Comparison of ENCODE assay signal across 8 cellular contexts in the genomic region with DNA sequence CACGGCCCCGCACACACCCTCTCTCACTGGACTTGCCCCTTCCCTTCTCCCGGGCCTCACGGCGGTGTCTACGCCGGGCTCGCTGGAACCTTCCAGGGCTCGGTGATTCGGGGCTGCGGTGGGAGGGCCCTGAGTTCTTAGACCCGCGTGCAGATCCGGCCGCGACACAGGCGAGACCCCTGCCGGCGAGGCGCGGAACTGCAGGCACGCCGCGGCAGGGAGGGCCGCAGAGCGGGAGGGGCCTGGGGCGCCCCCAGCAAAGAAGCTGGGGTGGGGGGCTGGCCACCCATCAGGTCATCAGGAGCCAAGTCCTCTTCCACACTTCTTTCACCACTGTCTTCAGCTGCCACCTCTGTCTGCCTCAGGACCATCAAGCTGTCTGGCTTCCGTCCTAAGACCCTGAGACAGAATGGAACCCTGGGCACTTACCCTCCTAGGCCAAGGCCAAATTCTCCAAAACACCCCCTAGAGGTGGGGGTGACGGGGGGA.
DNase-seq lines count a peak whose midpoint lies in the region; ATAC-seq, FAIRE-seq and TF ChIP-seq lines count a peak whose summit lies in the region.

No MANE protein-coding gene starts in this region.

- DNase-seq in HCEC 1CT (peak; percentile 34), NCI-H1694 treated with DMSO at 0.1 percent for 48 hours (lab: John Stamatoyannopoulos, UW) (peak; percentile 32), bronchial epithelial cell (ENCODE audit: low read depth) (no peak), kidney (peak; percentile 85)
- DNase-seq in activated CD4-positive, CD25-positive, alpha-beta regulatory T cell treated with anti-CD3 and anti-CD28 coated beads, Interleukin-2, amount 50 U/mL, for 16 hours (ENCODE audit: low read depth, low spot score), result peak; percentile 19
- peak; percentile 75 to 77 for DNase-seq in stimulated activated CD4-positive, alpha-beta T cell treated with anti-CD3 and anti-CD28 coated beads, Interleukin-2, amount 100 ng/mL, for 24 hours

- H3K9ac ChIP-seq in kidney (ENCODE audit: low read length in 2 of 2), result no peak overlapping the region

- no peaks in the 10 kb centered on the region for H3K9me3 ChIP-seq in DOHH2 (ENCODE audit: control insufficient read depth, insufficient read depth, low read length)
- no peaks in the 10 kb centered on the region for H3K9me3 ChIP-seq in kidney (ENCODE audit: control insufficient read depth in 1 of 2, low read length in 2 of 2)

- no peaks in the 10 kb centered on the region for H3K27me3 ChIP-seq in DOHH2 (ENCODE audit: control insufficient read depth, low read length)
- H3K27me3 ChIP-seq in bronchial epithelial cell (ENCODE audit: control insufficient read depth, insufficient read depth, low read length), result no peaks in the 10 kb centered on the region

- H3K4me2 ChIP-seq in DOHH2 (ENCODE audit: low read length), result peak overlapping the region; percentile 58

- H4K20me1 ChIP-seq in DOHH2 (ENCODE audit: control insufficient read depth, insufficient read depth, low read depth, low read length), result 0 out of 2 replicates have a peak, but pooled peaks cover 9% of the 10 kb centered on the region

- intact Hi-C loops in kidney (cut with DNase I), result loop anchor here (10.0 kb wide), 1 partner anchor 422 kb away; a partner anchor contains a TSS

- H3K9me2 ChIP-seq in DOHH2 (replicated peaks; ENCODE audit: control insufficient read depth, low read length), result no peaks in the 10 kb centered on the region

- H3K79me2 ChIP-seq in DOHH2 (ENCODE audit: control insufficient read depth, low read length), result no peaks in the 10 kb centered on the region

- no peak for ATAC-seq in HG03521 (IDR thresholded peaks at IDR 0.05; ENCODE audit: unreplicated experiment)

- no peaks in the 10 kb centered on the region for H3K36me3 ChIP-seq in DOHH2 (ENCODE audit: control insufficient read depth, low read length)
- no peaks in the 10 kb centered on the region for H3K36me3 ChIP-seq in bronchial epithelial cell (ENCODE audit: control insufficient read depth, insufficient read depth, low read length)
- no peaks in the 10 kb centered on the region for H3K36me3 ChIP-seq in kidney (ENCODE audit: control insufficient read depth in 1 of 2, insufficient read depth in 2 of 2, low read length in 2 of 2)

- H3K4me1 ChIP-seq in DOHH2 (ENCODE audit: control insufficient read depth, low read length) (peaks cover 17% of the 10 kb centered on the region), kidney (ENCODE audit: control insufficient read depth in 1 of 2, insufficient read depth in 1 of 2, low read depth in 1 of 2, low read length in 2 of 2) (peaks cover 4 to 16% of the 10 kb centered on the region in 2 donors)

- FAIRE-seq in bronchial epithelial cell (lab: Jason Lieb, UNC) (no peak), kidney (lab: Jason Lieb, UNC) (no peak)

- H3K27ac ChIP-seq in DOHH2 (ENCODE audit: low read depth, low read length) (no peak overlapping the region), kidney (ENCODE audit: low read depth in 2 of 2, low read length in 2 of 2) (no peak overlapping the region)

- H3K4me3 ChIP-seq in DOHH2 (ENCODE audit: low read length) (peak overlapping the region; percentile 37), bronchial epithelial cell (ENCODE audit: low read depth, low read length) (no peak overlapping the region), kidney (ENCODE audit: low read length in 2 of 2) (no peak overlapping the region)

- H3F3A ChIP-seq in DOHH2 (ENCODE audit: control insufficient read depth, insufficient read depth), result peaks cover 5% of the 10 kb centered on the region; the same call in 1 of the 2 replicates

- TF ChIP-seq CTCF in DOHH2 (IDR thresholded peaks at IDR 0.05; ENCODE audit: low read depth, low read length, poor library complexity, severe bottlenecking) (peak; percentile 98), bronchial epithelial cell (IDR thresholded peaks at IDR 0.05; ENCODE audit: insufficient read depth, low read length, severe bottlenecking) (peak; percentile 95), kidney (IDR thresholded peaks at IDR 0.05; ENCODE audit: borderline replicate concordance, extremely low read depth, insufficient read depth) (peak; percentile 99)
